ENCODE assay signal across 21 cellular contexts in the genomic region with DNA sequence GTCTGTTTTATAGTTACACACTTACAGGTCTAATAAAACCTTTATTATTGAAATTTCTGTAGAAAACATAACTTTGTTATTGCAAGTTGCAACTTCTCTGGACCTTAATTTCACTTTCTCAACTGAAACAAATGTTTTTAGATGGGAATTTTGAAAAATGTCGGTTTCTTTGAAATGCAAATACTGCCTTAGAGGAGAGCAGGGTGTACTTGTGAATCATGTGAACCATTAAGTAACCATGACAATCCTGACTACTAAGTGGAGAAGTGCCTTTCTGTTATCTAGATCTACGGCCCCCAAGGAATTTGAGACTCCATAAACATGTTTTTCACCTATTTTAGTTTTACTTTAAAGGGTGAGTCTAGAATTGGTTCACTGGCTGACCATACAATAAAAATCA. TPM values are rescaled to one million over a fixed set of nuclear protein-coding genes. Genes with fewer than 3 reads are reported as not detected.
DNase-seq lines count a peak whose midpoint lies in the region; ATAC-seq and TF ChIP-seq lines count a peak whose summit lies in the region.
"Had no signal": no experiment of that assay in that cellular context is flagged by ENCODE, and none has a peak within 500 bp of the region (broad histone marks: within the 10 kb centered on the region; RNA-seq: fewer than 3 reads in every experiment).

No MANE protein-coding gene starts in this region.

- H3K27ac ChIP-seq in thyroid gland, result peak overlapping the region; percentile 57 to 71 (median 64)
- no peak overlapping the region for H3K27ac ChIP-seq in foreskin keratinocyte
- no peak overlapping the region for H3K27ac ChIP-seq in colonic mucosa
- H3K27ac ChIP-seq: A549, PC-9 had no signal

- 21 to 34% methylated on average over 2 of the region's 2 CpGs for WGBS in thyroid gland, 2 donors

- TF ChIP-seq POLR2A in thyroid gland (IDR thresholded peaks at IDR 0.05), result no peak

- no peak overlapping the region for H3K9ac ChIP-seq in colonic mucosa (ENCODE audit: low read depth in 2 of 2, low read length in 2 of 2)

- H3K4me1 ChIP-seq in thyroid gland (no peaks in the 10 kb centered on the region), foreskin keratinocyte (no peaks in the 10 kb centered on the region), colonic mucosa (no peaks in the 10 kb centered on the region)
- H3K4me1 ChIP-seq: A549, BE2C had no signal

- no peak for ATAC-seq in foreskin keratinocyte
- ATAC-seq: A549 had no signal

- intact Hi-C loops in thyroid gland (cut with DNase I), result no loop called here
- intact Hi-C loops in colonic mucosa (cut with DNase I), result no loop called here

- H3K27me3 ChIP-seq in thyroid gland, result no peaks in the 10 kb centered on the region
- H3K27me3 ChIP-seq in foreskin keratinocyte, result no peaks in the 10 kb centered on the region
- no peaks in the 10 kb centered on the region for H3K27me3 ChIP-seq in colonic mucosa
- H3K27me3 ChIP-seq: BE2C had no signal

- H3K9me3 ChIP-seq in thyroid gland (no peaks in the 10 kb centered on the region), colonic mucosa (no peaks in the 10 kb centered on the region)
- H3K9me3 ChIP-seq: A549, BE2C had no signal

- H3K4me3 ChIP-seq in thyroid gland (replicated peaks in 1 of 3) (no peak overlapping the region), colonic mucosa (no peak overlapping the region)
- H3K4me3 ChIP-seq: A549, PC-9 had no signal

- DNase-seq in DMS79 treated with DMSO at 0.1 percent for 48 hours (lab: John Stamatoyannopoulos, UW) (peak; percentile 79), NCI-H187 treated with DMSO at 0.1 percent for 48 hours (lab: John Stamatoyannopoulos, UW) (peak; percentile 77), left kidney (ENCODE audit: low read depth, low spot score) (peak; percentile 26), thyroid gland (no peak), foreskin keratinocyte (no peak), KG1 (lab: John Stamatoyannopoulos, UW) (no peak), colonic mucosa (no peak)
- DNase-seq: BE2C, GF-D8, H7, HFFc6, KBM-7, NCI-H1105, NCI-H146, NCI-H2081, NCI-H446, NCI-H526, PC-9, RPMI8226, SHP77 had no signal

- H3K36me3 ChIP-seq in thyroid gland (no peaks in the 10 kb centered on the region), colonic mucosa (no peaks in the 10 kb centered on the region)
- H3K36me3 ChIP-seq: BE2C had no signal

- no peak for TF ChIP-seq CTCF in thyroid gland (IDR thresholded peaks at IDR 0.05)
- no peak for TF ChIP-seq CTCF in foreskin keratinocyte (conservative IDR thresholded peaks at IDR 0.05)
- TF ChIP-seq CTCF in colonic mucosa (IDR thresholded peaks at IDR 0.05), result no peak

RNA-seq across cellular contexts. Expression of a gene that starts 8.5 kb away (rescaled TPM):
- total RNA-seq in thyroid gland (100 to 1,000 TPM in 2 of 4 donors, 10 to 100 TPM in 2; 58.9 to 118 (median 106) TPM), foreskin keratinocyte (32.0 and 39.8 TPM in 2 replicates), colonic mucosa (10 to 100 TPM in 1 of 2 donors, 1 to 10 TPM in 1; 6.7 to 11.5 TPM)
- 20.5 and 20.6 TPM in 2 replicates for polyA plus RNA-seq in foreskin keratinocyte

RNA-seq across cellular contexts. Expression of a gene that starts 45.2 kb away (rescaled TPM):
- total RNA-seq in thyroid gland, result 10 to 100 TPM; 71.7 to 81.0 (median 76.8) TPM
- 18.3 and 21.8 TPM in 2 replicates for total RNA-seq in foreskin keratinocyte
- 9.2 and 9.9 TPM in 2 replicates for polyA plus RNA-seq in foreskin keratinocyte
- 10 to 100 TPM; 29.4 to 42.5 TPM for total RNA-seq in colonic mucosa

RNA-seq across cellular contexts. Expression of a gene that starts 50.3 kb away (rescaled TPM):
- total RNA-seq in thyroid gland (10 to 100 TPM; 20.6 to 28.6 (median 23.4) TPM), foreskin keratinocyte (23.5 and 28.7 TPM in 2 replicates), colonic mucosa (10 to 100 TPM; 15.8 to 29.8 TPM)
- 33.4 and 37.8 TPM in 2 replicates for polyA plus RNA-seq in foreskin keratinocyte

Comparison
In these comparisons a context has a peak if more than half of its experiments do, and no peak if none do; other contexts are left out.
1. DNase-seq: peak in DMS79 treated with DMSO at 0.1 percent for 48 hours (single experiment), NCI-H187 treated with DMSO at 0.1 percent for 48 hours (single experiment) and left kidney (single experiment); none in thyroid gland (0 of 2), foreskin keratinocyte (0 of 2), KG1 (single experiment) and colonic mucosa (single experiment).
2. H3K27ac ChIP-seq: peak in thyroid gland (3 of 3); none in foreskin keratinocyte (single experiment) and colonic mucosa (single experiment).